ENCODE assay signal across 15 cellular contexts in genomic region chr11:73360743-73361369, GRCh38.
"Had no signal": no experiment of that assay in that cellular context is flagged by ENCODE, and none has a peak within 500 bp of the region (broad histone marks: within the 10 kb centered on the region; RNA-seq: fewer than 3 reads in every experiment).

No MANE protein-coding gene starts in this region.

- H3K36me3 Mint-ChIP-seq: activated naive CD8-positive, alpha-beta T cell treated with anti-CD3 and anti-CD28 coated beads for 36 hours; naive B cell had no signal

- H3K4me3 Mint-ChIP-seq: activated B cell treated with CpG ODN at 0.5 μM for 24 hours; activated CD8-positive, alpha-beta T cell treated with anti-CD3 and anti-CD28 coated beads for 36 hours; activated naive CD8-positive, alpha-beta T cell treated with anti-CD3 and anti-CD28 coated beads for 36 hours; brain; stimulated activated memory B cell treated with anti-CD40 and anti-IgM and Interleukin-4, amounts not matched to agents 10 μg/mL and 1 μg/mL and 100 μg/mL, for 72 hours had no signal

- H3K9me3 Mint-ChIP-seq: activated B cell treated with CpG ODN at 0.5 μM for 24 hours; activated CD8-positive, alpha-beta T cell treated with anti-CD3 and anti-CD28 coated beads for 36 hours; activated naive CD8-positive, alpha-beta T cell treated with anti-CD3 and anti-CD28 coated beads for 36 hours; brain; naive B cell; stimulated activated memory B cell treated with anti-CD40 and anti-IgM and Interleukin-4, amounts not matched to agents 10 μg/mL and 1 μg/mL and 100 μg/mL, for 72 hours had no signal

- ATAC-seq: left lung; stimulated activated memory B cell treated with anti-CD40 and anti-IgM and Interleukin-4, amounts not matched to agents 10 μg/mL and 1 μg/mL and 100 μg/mL, for 72 hours had no signal

- H3K27me3 Mint-ChIP-seq: activated B cell treated with CpG ODN at 0.5 μM for 24 hours; activated CD8-positive, alpha-beta T cell treated with anti-CD3 and anti-CD28 coated beads for 36 hours; activated naive CD8-positive, alpha-beta T cell treated with anti-CD3 and anti-CD28 coated beads for 36 hours; brain; naive B cell; stimulated activated memory B cell treated with anti-CD40 and anti-IgM and Interleukin-4, amounts not matched to agents 10 μg/mL and 1 μg/mL and 100 μg/mL, for 72 hours had no signal

- H2AFZ ChIP-seq: hepatocyte, parathyroid adenoma had no signal

- H3K4me2 ChIP-seq: hepatocyte had no signal

- H3K9me3 ChIP-seq: left lung, thyroid gland had no signal

- DNase-seq: activated B cell treated with CpG ODN at 0.5 μM for 24 hours; activated CD8-positive, alpha-beta memory T cell treated with anti-CD3 and anti-CD28 coated beads, Interleukin-2, amount 50 U/mL, for 4 hours; central memory CD4-positive, alpha-beta T cell; cortex of kidney; left lung; naive B cell; stimulated activated CD4-positive, alpha-beta T cell treated with anti-CD3 and anti-CD28 coated beads, Interleukin-12 subunit alpha, Interleukin-12 subunit beta, amount 100 ng/mL, for 4 hours; thyroid gland had no signal

- H3K27me3 ChIP-seq: hepatocyte, left lung, thyroid gland had no signal

- H3K27ac ChIP-seq: epithelial cell of prostate, hepatocyte, left lung, parathyroid adenoma had no signal

- H3K27ac Mint-ChIP-seq: activated B cell treated with CpG ODN at 0.5 μM for 24 hours; activated CD8-positive, alpha-beta T cell treated with anti-CD3 and anti-CD28 coated beads for 36 hours; activated naive CD8-positive, alpha-beta T cell treated with anti-CD3 and anti-CD28 coated beads for 36 hours; naive B cell; stimulated activated memory B cell treated with anti-CD40 and anti-IgM and Interleukin-4, amounts not matched to agents 10 μg/mL and 1 μg/mL and 100 μg/mL, for 72 hours had no signal

- H3K79me2 ChIP-seq: hepatocyte, parathyroid adenoma had no signal

- H3K4me3 ChIP-seq: hepatocyte, left lung, thyroid gland had no signal

- H3K9ac ChIP-seq: parathyroid adenoma had no signal
